ENCODE assay signal across 7 cellular contexts in the genomic region with DNA sequence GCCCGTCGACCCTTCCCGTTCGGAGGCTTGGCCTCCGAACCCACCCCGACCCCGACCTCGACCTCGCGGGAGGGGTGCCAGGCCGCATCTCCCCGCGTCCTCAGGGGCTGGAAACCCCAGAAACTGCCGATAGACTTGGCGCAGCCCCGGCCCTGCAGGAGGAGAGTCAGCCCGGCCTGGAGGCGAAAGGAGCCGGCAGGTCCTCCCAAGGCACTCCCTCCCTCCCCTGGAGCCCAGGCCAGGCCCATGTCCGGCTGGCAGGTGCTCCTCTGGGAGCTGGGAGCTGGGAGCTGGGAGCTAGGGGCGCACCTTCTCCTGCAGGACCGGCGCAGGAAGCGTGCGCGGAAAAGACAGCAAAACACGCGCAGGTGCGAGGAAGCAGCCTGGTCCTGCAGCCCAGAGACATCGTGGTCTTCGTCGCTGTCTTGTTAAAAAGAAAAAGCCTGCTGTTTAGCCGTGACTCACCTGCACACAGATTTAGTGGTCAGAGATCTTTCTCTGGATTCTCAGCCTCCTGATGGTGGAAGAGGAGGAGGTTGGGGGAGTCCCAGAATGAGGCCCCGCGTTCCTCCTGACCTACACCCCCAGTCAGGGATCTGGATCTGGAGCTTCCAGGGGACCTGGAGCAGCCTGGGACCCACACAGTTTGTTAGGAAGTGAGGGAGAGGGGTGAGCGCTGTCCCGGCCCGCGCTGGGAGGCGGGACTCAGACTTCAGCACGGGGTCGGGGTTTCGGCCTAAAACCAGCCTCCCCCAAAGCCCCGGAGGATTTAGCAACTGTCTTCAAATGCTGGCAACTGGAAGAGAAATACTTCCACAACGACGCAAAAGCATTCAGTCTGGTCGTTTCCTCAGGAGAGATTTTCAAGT. TPM values are rescaled to one million over a fixed set of nuclear protein-coding genes. Genes with fewer than 3 reads are reported as not detected.
DNase-seq lines count a peak whose midpoint lies in the region; ATAC-seq and TF ChIP-seq lines count a peak whose summit lies in the region.

No MANE protein-coding gene starts in this region.

- peaks cover 38% of the 10 kb centered on the region for H3K79me2 ChIP-seq in HCT116 (ENCODE audit: insufficient read depth, low read length)

- POLR2A ChIA-PET in HCT116 (lab: Charles Lee), result interaction anchor here (1.0 to 1.1 kb wide), 3 partner anchors 9 to 19 kb away, joined by 3 to 4 read pairs (median 3); no protein-coding TSS in a partner anchor

- no peaks in the 10 kb centered on the region for H4K20me1 ChIP-seq in HCT116 (ENCODE audit: insufficient read depth)

- peaks cover 19 to 43% of the 10 kb centered on the region in 2 experiments for H3K4me1 ChIP-seq in HCT116 (ENCODE audit: control insufficient read depth in 1 of 2, insufficient read depth in 2 of 2, low read length in 2 of 2)

- in situ Hi-C loops in ACHN (cut with HindIII; ENCODE audit: low pct_ligation_motif_present, low pct_unique_long_range_greater_than_20kb, low sequenced_read_pairs), result no loop called here

- ATAC-seq in HCT116 (peak; percentile 18), omental fat pad (ENCODE audit: low FRiP score) (peak; percentile 29)

- TF ChIP-seq POLR2A in HCT116 (IDR thresholded peaks at IDR 0.05; ENCODE audit: borderline replicate concordance, extremely low read depth, insufficient read depth, insufficient read length), result no peak

- no TSS peak for BruUV-seq in HCT116 (replicated peaks; lab: Mats Ljungman, UMichigan)

- H3K9me2 ChIP-seq in HCT116 (ENCODE audit: insufficient read depth), result no peaks in the 10 kb centered on the region

- RAD21 ChIA-PET in HCT116 (lab: Charles Lee; ENCODE audit: low non-redundant PET in 1 of 2, low total read pairs in 2 of 2, uncharacterized antibody in 2 of 2, unreplicated experiment in 2 of 2), result no interaction called here

- peak overlapping the region; percentile 90; the same call in 1 of the 2 replicates for H3K27ac ChIP-seq in HCT116 (ENCODE audit: low read depth, low read length)

- no peak for TF ChIP-seq RAD21 in HCT116 (IDR thresholded peaks at IDR 0.05; ENCODE audit: low read depth)

- no peak for DNase-seq in HCT116 (ENCODE audit: low read depth, low spot score)
- peak; percentile 50 to 65 for DNase-seq in SHP77 (lab: John Stamatoyannopoulos, UW)
- DNase-seq in fibroblast of the aortic adventitia (ENCODE audit: low read depth), result peak; percentile 31
- no peak for DNase-seq in omental fat pad (ENCODE audit: low spot score)
- DNase-seq in ACHN, result no peak
- DNase-seq in globus pallidus (ENCODE audit: low spot score), result no peak
- DNase-seq in NK-92 (lab: John Stamatoyannopoulos, UW; ENCODE audit: unreplicated experiment), result no peak

- peak overlapping the region; percentile 94 for H3K4me2 ChIP-seq in HCT116 (ENCODE audit: low read length)

- peak overlapping the region; percentile 92 for H3K9ac ChIP-seq in HCT116 (ENCODE audit: low read length)

- intact Hi-C loops in HCT116 (cut with micrococcal nuclease), result loop anchor here (2.0 to 10.0 kb wide), 4 partner anchors 66 to 128 kb away; no protein-coding TSS in a partner anchor

- H3K9me3 ChIP-seq in HCT116 (ENCODE audit: control insufficient read depth in 1 of 2, insufficient read depth in 1 of 2, low read depth in 1 of 2, low read length in 2 of 2), result no peaks in the 10 kb centered on the region

- H3K4me3 ChIP-seq in HCT116 (replicated peaks in 1 of 2; ENCODE audit: low read depth in 1 of 2, low read length in 2 of 2) (peak overlapping the region; percentile 71 to 79), fibroblast of the aortic adventitia (ENCODE audit: low read depth, low read length) (peak overlapping the region; percentile 74)

- no peaks in the 10 kb centered on the region for H3K27me3 ChIP-seq in HCT116 (ENCODE audit: insufficient read depth, low read length)

- no peak for TF ChIP-seq CTCF in HCT116 (IDR thresholded peaks at IDR 0.05 in 2 of 3, conservative IDR thresholded peaks at IDR 0.05 in 1 of 3; ENCODE audit: borderline replicate concordance in 1 of 3, insufficient read depth in 1 of 3, low read depth in 2 of 3, low read length in 2 of 3)
- no peak for TF ChIP-seq CTCF in fibroblast of the aortic adventitia (IDR thresholded peaks at IDR 0.05; ENCODE audit: insufficient read depth, low read length)
- no peak for TF ChIP-seq CTCF in omental fat pad (IDR thresholded peaks at IDR 0.05)

- CTCF ChIA-PET in HCT116 (lab: Charles Lee), result interaction anchor here (0.9 kb wide), 1 partner anchor 78 kb away, joined by 3 read pairs; no protein-coding TSS in a partner anchor

- H3K36me3 ChIP-seq in HCT116 (ENCODE audit: control insufficient read depth in 1 of 2, insufficient read depth in 2 of 2, low read length in 2 of 2), result 0 out of 4 replicates have a peak, but pooled peaks cover 0 to 4% of the 10 kb centered on the region in 2 experiments

- peak overlapping the region; percentile 45 for H2AFZ ChIP-seq in HCT116 (ENCODE audit: low read depth, low read length, poor library complexity, severe bottlenecking)

TF ChIP-seq in HCT116, 20 proteins besides CTCF, POLR2A, EP300 and RAD21:
- TF ChIP-seq JUND (IDR thresholded peaks at IDR 0.05) (no peak), SP1 (IDR thresholded peaks at IDR 0.05; ENCODE audit: low read depth) (no peak), SIN3A (IDR thresholded peaks at IDR 0.05; ENCODE audit: low read depth) (no peak), ATF3 (IDR thresholded peaks at IDR 0.05) (no peak), CBX3 (IDR thresholded peaks at IDR 0.05; ENCODE audit: low read depth) (no peak), CEBPB (IDR thresholded peaks at IDR 0.05; ENCODE audit: low read depth) (no peak), REST (IDR thresholded peaks at IDR 0.05; ENCODE audit: low read depth) (no peak), EGR1 (IDR thresholded peaks at IDR 0.05; ENCODE audit: low read depth) (no peak), ZFX (IDR thresholded peaks at IDR 0.05) (no peak), TCF7L2 (IDR thresholded peaks at IDR 0.05; ENCODE audit: borderline replicate concordance, extremely low read depth, insufficient read depth, insufficient read length) (no peak), ZBTB33 (IDR thresholded peaks at IDR 0.05; ENCODE audit: extremely low read depth, insufficient replicate concordance, low read length) (no peak), POLR2AphosphoS5 (IDR thresholded peaks at IDR 0.05; ENCODE audit: low read depth, low read length) (no peak), ZNF274 (IDR thresholded peaks at IDR 0.05; ENCODE audit: low read depth, low read length) (no peak)
- TF ChIP-seq, protein P1, sequence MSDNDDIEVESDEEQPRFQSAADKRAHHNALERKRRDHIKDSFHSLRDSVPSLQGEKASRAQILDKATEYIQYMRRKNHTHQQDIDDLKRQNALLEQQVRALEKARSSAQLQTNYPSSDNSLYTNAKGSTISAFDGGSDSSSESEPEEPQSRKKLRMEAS (IDR thresholded peaks at IDR 0.05), result no peak

RNA-seq across cellular contexts. Expression of gene MBP, which starts 0.7 kb away (rescaled TPM):
- total RNA-seq in HCT116 (2021; ENCODE audit: unreplicated experiment) (34.9 TPM), fibroblast of the aortic adventitia (ENCODE audit: low replicate concordance) (25.8 and 54.1 TPM in 2 replicates), omental fat pad (10 to 100 TPM; 27.4 to 50.9 (median 36.0) TPM)
- polyA plus RNA-seq in HCT116 (2012), result 17.5 and 20.2 TPM in 2 replicates

Comparison
In these comparisons a context has a peak if more than half of its experiments do, and no peak if none do; other contexts are left out.
1. DNase-seq: peak in SHP77 (2 of 2) and fibroblast of the aortic adventitia (single experiment); none in HCT116 (single experiment), omental fat pad (single experiment), ACHN (single experiment), globus pallidus (single experiment) and NK-92 (single experiment).